Comparison of ENCODE assay signal across 35 cellular contexts in genomic region chr19:47024502-47024901, GRCh38. TPM values are rescaled to one million over a fixed set of nuclear protein-coding genes. Genes with fewer than 3 reads are reported as not detected.
"Had no signal": no experiment of that assay in that cellular context is flagged by ENCODE, and none has a peak within 500 bp of the region (broad histone marks: within the 10 kb centered on the region; RNA-seq: fewer than 3 reads in every experiment).

No MANE protein-coding gene starts in this region.

- H3K36me3 ChIP-seq: ascending aorta, cardiac muscle cell had no signal

- H3K9me3 ChIP-seq: ascending aorta had no signal

- H3K4me3 Mint-ChIP-seq: activated B cell treated with CpG ODN at 0.5 μM for 24 hours; activated CD4-positive, alpha-beta memory T cell treated with anti-CD3 and anti-CD28 coated beads for 36 hours; activated CD4-positive, alpha-beta T cell treated with anti-CD3 and anti-CD28 coated beads, Interleukin-2, amount 10 ng/mL, durations not matched to agents 24 days and 14 days; activated CD8-positive, alpha-beta T cell treated with anti-CD3 and anti-CD28 coated beads for 36 hours; activated naive CD4-positive, alpha-beta T cell treated with anti-CD3 and anti-CD28 coated beads, Interleukin-2, amount 10 ng/mL, durations not matched to agents 7 days and 5 days; activated naive CD4-positive, alpha-beta T cell treated with anti-CD3 and anti-CD28 coated beads, Interleukin-2, amount 50 U/mL, for 24 hours; activated naive CD8-positive, alpha-beta T cell; activated naive CD8-positive, alpha-beta T cell treated with anti-CD3 and anti-CD28 coated beads, Interleukin-2, amount 10 ng/mL, durations not matched to agents 7 days and 5 days; activated naive CD8-positive, alpha-beta T cell treated with anti-CD3 and anti-CD28 coated beads, Interleukin-2, amount 50 U/mL, for 24 hours; central memory CD8-positive, alpha-beta T cell; T-helper 1 cell treated with Interleukin-12 subunit alpha and Interleukin-12 subunit beta and Interleukin-4 antibody, amounts not matched to agents 30 μg/mL and 1 μg/mL, for 36 hours; T-helper 2 cell treated with Interferon-gamma antibody and Interleukin-4, amounts not matched to agents 5 μg/mL and 100 μg/mL, for 36 hours had no signal

- ATAC-seq: activated CD8-positive, alpha-beta T cell treated with anti-CD3 and anti-CD28 coated beads for 36 hours; activated naive CD8-positive, alpha-beta T cell treated with anti-CD3 and anti-CD28 coated beads, Interleukin-2, amount 50 U/mL, for 24 hours had no signal

- H3K36me3 Mint-ChIP-seq: activated CD4-positive, alpha-beta memory T cell treated with anti-CD3 and anti-CD28 coated beads for 36 hours; activated naive CD4-positive, alpha-beta T cell treated with anti-CD3 and anti-CD28 coated beads, Interleukin-2, amount 10 ng/mL, durations not matched to agents 7 days and 5 days; activated naive CD4-positive, alpha-beta T cell treated with anti-CD3 and anti-CD28 coated beads, Interleukin-2, amount 50 U/mL, for 24 hours; activated naive CD8-positive, alpha-beta T cell; activated naive CD8-positive, alpha-beta T cell treated with anti-CD3 and anti-CD28 coated beads, Interleukin-2, amount 10 ng/mL, durations not matched to agents 7 days and 5 days; brain had no signal

- H3K9me3 Mint-ChIP-seq: activated CD4-positive, alpha-beta memory T cell treated with anti-CD3 and anti-CD28 coated beads for 36 hours; activated CD4-positive, alpha-beta T cell treated with anti-CD3 and anti-CD28 coated beads, Interleukin-2, amount 10 ng/mL, durations not matched to agents 24 days and 14 days; activated CD8-positive, alpha-beta T cell treated with anti-CD3 and anti-CD28 coated beads for 36 hours; activated naive CD4-positive, alpha-beta T cell treated with anti-CD3 and anti-CD28 coated beads, Interleukin-2, amount 10 ng/mL, durations not matched to agents 7 days and 5 days; activated naive CD4-positive, alpha-beta T cell treated with anti-CD3 and anti-CD28 coated beads, Interleukin-2, amount 50 U/mL, for 24 hours; activated naive CD8-positive, alpha-beta T cell treated with anti-CD3 and anti-CD28 coated beads, Interleukin-2, amount 10 ng/mL, durations not matched to agents 7 days and 5 days; activated naive CD8-positive, alpha-beta T cell treated with anti-CD3 and anti-CD28 coated beads, Interleukin-2, amount 50 U/mL, for 24 hours; activated T-helper 2 cell treated with anti-CD3 and anti-CD28 coated beads, Interferon-gamma antibody, Interleukin-2, Interleukin-4, amounts not matched to agents 10 μg/mL and 5 μg/mL and 100 μg/mL, durations not matched to agents 14 hours and 24 hours and 36 hours; central memory CD8-positive, alpha-beta T cell; T-helper 1 cell treated with Interleukin-12 subunit alpha and Interleukin-12 subunit beta and Interleukin-4 antibody, amounts not matched to agents 30 μg/mL and 1 μg/mL, for 36 hours; T-helper 2 cell treated with Interferon-gamma antibody and Interleukin-4, amounts not matched to agents 5 μg/mL and 100 μg/mL, for 36 hours had no signal

- H3K4me3 ChIP-seq: ascending aorta, cardiac muscle cell had no signal

- DNase-seq: activated B cell treated with CpG ODN at 0.5 μM for 24 hours; activated CD4-positive, alpha-beta memory T cell treated with anti-CD3 and anti-CD28 coated beads for 36 hours; activated CD4-positive, alpha-beta T cell treated with anti-CD3 and anti-CD28 coated beads for 4 hours; activated CD4-positive, alpha-beta T cell treated with anti-CD3 and anti-CD28 coated beads, Interleukin-2, amount 10 ng/mL, durations not matched to agents 24 days and 14 days; activated CD4-positive, alpha-beta T cell treated with anti-CD3 and anti-CD28 coated beads, Interleukin-2, amount 50 U/mL, for 1 hour; activated CD4-positive, alpha-beta T cell treated with anti-CD3 and anti-CD28 coated beads, Interleukin-2, amount 50 U/mL, for 4 hours; activated CD4-positive, CD25-positive, alpha-beta regulatory T cell treated with anti-CD3 and anti-CD28 coated beads, Interleukin-2, amount 50 U/mL, for 72 hours; activated CD8-positive, alpha-beta memory T cell treated with anti-CD3 and anti-CD28 coated beads, Interleukin-2, amount 50 U/mL, for 4 hours; activated CD8-positive, alpha-beta T cell treated with anti-CD3 and anti-CD28 coated beads for 36 hours; activated effector memory CD4-positive, alpha-beta T cell treated with Interleukin-2 at 50 U/mL for 16 hours; activated gamma-delta T cell; activated naive CD4-positive, alpha-beta T cell treated with anti-CD3 and anti-CD28 coated beads, Interleukin-2, amount 10 ng/mL, durations not matched to agents 7 days and 5 days; activated naive CD4-positive, alpha-beta T cell treated with Interleukin-2 at 50 U/mL for 16 hours; activated naive CD8-positive, alpha-beta T cell treated with anti-CD3 and anti-CD28 coated beads, Interleukin-2, amount 10 ng/mL, durations not matched to agents 7 days and 5 days; activated naive CD8-positive, alpha-beta T cell treated with anti-CD3 and anti-CD28 coated beads, Interleukin-2, amount 50 U/mL, for 24 hours; activated T-cell treated with anti-CD3 and anti-CD28 coated beads for 4 hours; activated T-cell treated with anti-CD3 and anti-CD28 coated beads, Interleukin-2, amount 50 U/mL, for 1 hour; activated T-cell treated with anti-CD3 and anti-CD28 coated beads, Interleukin-2, amount 50 U/mL, for 48 hours; amygdala; anterior cingulate cortex; caudate nucleus; cerebellar nuclear complex; T-helper 1 cell; T-helper 2 cell; T-helper 9 cell had no signal

- H3K27ac ChIP-seq: ascending aorta, cardiac muscle cell, VCaP had no signal

RNA-seq across cellular contexts. Expression of gene NPAS1, which starts 4.9 kb away (rescaled TPM):
- total RNA-seq: activated CD4-positive, alpha-beta memory T cell treated with anti-CD3 and anti-CD28 coated beads for 36 hours; activated T-helper 2 cell treated with anti-CD3 and anti-CD28 coated beads, Interferon-gamma antibody, Interleukin-2, Interleukin-4, amounts not matched to agents 10 μg/mL and 5 μg/mL and 100 μg/mL, durations not matched to agents 14 hours and 24 hours and 36 hours; ascending aorta had no signal
